Comparison of ENCODE assay signal across 18 cellular contexts in genomic region chr6:81694214-81694613, GRCh38.
"Had no signal": no experiment of that assay in that cellular context is flagged by ENCODE, and none has a peak within 500 bp of the region (broad histone marks: within the 10 kb centered on the region; RNA-seq: fewer than 3 reads in every experiment).

No MANE protein-coding gene starts in this region.

- DNase-seq: activated CD4-positive, alpha-beta T cell treated with anti-CD3 and anti-CD28 coated beads for 4 hours; activated CD4-positive, alpha-beta T cell treated with anti-CD3 and anti-CD28 coated beads, Interleukin-2, amount 50 U/mL, for 4 hours; activated gamma-delta T cell treated with Interleukin-2 at 50 U/mL for 16 hours; activated naive CD4-positive, alpha-beta T cell treated with anti-CD3 and anti-CD28 coated beads, Interleukin-2, amount 50 U/mL, for 16 hours; amniotic stem cell; brain microvascular endothelial cell; effector memory CD8-positive, alpha-beta T cell; head of caudate nucleus; hippocampal formation; kidney; left colon; mammary epithelial cell; ovary; retina; stimulated activated CD4-positive, alpha-beta T cell treated with anti-CD3 and anti-CD28 coated beads, Interleukin-4, amount 100 ng/mL, for 24 hours had no signal

- FAIRE-seq: astrocyte, endothelial cell of umbilical vein, urothelium cell line had no signal
